In the genomic region with DNA sequence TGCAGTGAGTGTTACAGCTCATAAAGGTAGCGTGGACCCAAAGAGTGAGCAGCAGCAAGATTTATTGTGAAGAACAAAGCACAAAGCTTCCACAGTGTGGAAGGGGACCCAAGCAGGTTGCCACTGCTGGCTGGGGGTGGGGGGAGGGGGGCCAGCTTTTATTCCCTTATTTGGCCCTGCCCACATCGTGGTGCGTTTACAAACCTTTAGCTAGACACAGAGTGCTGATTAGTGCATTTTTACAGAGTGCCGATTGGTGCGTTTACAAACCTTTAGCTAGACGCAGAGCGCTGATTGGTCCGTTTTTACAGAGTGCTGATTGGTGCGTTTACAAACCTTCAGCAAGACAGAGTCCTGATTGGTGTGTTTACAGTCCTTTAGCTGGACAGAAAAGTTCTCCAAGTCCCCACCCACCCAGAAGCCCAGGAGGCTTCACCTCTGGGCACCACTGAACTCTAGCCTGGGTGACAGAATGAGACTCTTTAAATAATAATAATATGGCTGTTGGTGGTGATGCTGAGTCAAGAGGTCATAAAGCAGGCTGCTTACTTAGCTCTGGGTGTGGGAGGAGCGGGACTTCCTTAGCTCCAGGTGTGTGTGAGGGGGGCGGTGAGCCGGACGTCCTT, we compare ENCODE assay signal across 8 cellular contexts. TPM values are rescaled to one million over a fixed set of nuclear protein-coding genes. Genes with fewer than 3 reads are reported as not detected.
A peak's percentile ranks its signal among the peaks of the same experiment; 100 is the strongest.
DNase-seq lines count a peak whose midpoint lies in the region; ATAC-seq, FAIRE-seq and TF ChIP-seq lines count a peak whose summit lies in the region.
"Not testable (repeated sequence)": the region's sequence is repeated elsewhere in the genome, so short reads cannot be mapped to it uniquely, and the experiment has no call there.

No MANE protein-coding gene starts in this region.

- intact Hi-C loops in activated CD4-positive, alpha-beta T cell treated with anti-CD3 and anti-CD28 coated beads for 36 hours (cut with DNase I, micrococcal nuclease) = loop anchor here (1.0 to 5.0 kb wide), 2 partner anchors 34 to 86 kb away; partner anchors contain the start of gene ESYT2 (in 1 of the 2)
- intact Hi-C loops in kidney (cut with DNase I) = not testable (repeated sequence)

- in situ Hi-C loops in ACHN (cut with HindIII; ENCODE audit: low pct_ligation_motif_present, low pct_unique_long_range_greater_than_20kb, low sequenced_read_pairs) = not testable (repeated sequence)

- ATAC-seq in GM18909 (IDR thresholded peaks at IDR 0.05; ENCODE audit: poor library complexity, unreplicated experiment) (peak; percentile 58), HG02884 (IDR thresholded peaks at IDR 0.05; ENCODE audit: unreplicated experiment) (peak; percentile 54)
- peak; percentile 61 for ATAC-seq in activated CD4-positive, alpha-beta T cell treated with anti-CD3 and anti-CD28 coated beads for 36 hours

- not testable (repeated sequence) for H3K9me3 ChIP-seq in kidney (ENCODE audit: control insufficient read depth in 1 of 2, low read length in 2 of 2); skeletal muscle satellite cell (replicated peaks; ENCODE audit: low read length)

- not testable (repeated sequence) for H3K27me3 Mint-ChIP-seq in activated CD4-positive, alpha-beta T cell treated with anti-CD3 and anti-CD28 coated beads for 36 hours

- H3K4me3 Mint-ChIP-seq in activated CD4-positive, alpha-beta T cell treated with anti-CD3 and anti-CD28 coated beads for 36 hours = peak overlapping the region; percentile 78

- not testable (repeated sequence) for H3K9me3 Mint-ChIP-seq in activated CD4-positive, alpha-beta T cell treated with anti-CD3 and anti-CD28 coated beads for 36 hours (ENCODE audit: low read depth)

- not testable (repeated sequence) for FAIRE-seq in kidney (lab: Jason Lieb, UNC)

- H3K27ac ChIP-seq in coronary artery = peak overlapping the region; percentile 78 to 86
- peak overlapping the region; percentile 87 to 88 for H3K27ac ChIP-seq in kidney (ENCODE audit: low read depth in 2 of 2, low read length in 2 of 2)

- H3K27me3 ChIP-seq in skeletal muscle satellite cell (ENCODE audit: control insufficient read depth, insufficient read depth, low read length) = not testable (repeated sequence)

- peaks cover 16 to 28% of the 10 kb centered on the region in 2 donors for H3K4me1 ChIP-seq in kidney (ENCODE audit: control insufficient read depth in 1 of 2, insufficient read depth in 1 of 2, low read depth in 1 of 2, low read length in 2 of 2)
- not testable (repeated sequence) for H3K4me1 ChIP-seq in skeletal muscle satellite cell (ENCODE audit: control insufficient read depth, insufficient read depth, low read length)

- POLR2A ChIA-PET in activated CD4-positive, alpha-beta T cell treated with anti-CD3 and anti-CD28 coated beads for 36 hours (lab: Charles Lee) = interaction anchor here (0.6 to 2.0 kb wide), 10 partner anchors 9 to 159 kb away, joined by 3 to 12 read pairs (median 3); partner anchors contain the start of genes ESYT2 and NCAPG2

- not testable (repeated sequence) for TF ChIP-seq POLR2A in NB4 (IDR thresholded peaks at IDR 0.05; ENCODE audit: extremely low read depth, insufficient read length)

- peak overlapping the region; percentile 69 for H3K4me2 ChIP-seq in skeletal muscle satellite cell (ENCODE audit: low read length)

- not testable (repeated sequence) for H3K36me3 ChIP-seq in kidney (ENCODE audit: control insufficient read depth in 1 of 2, insufficient read depth in 2 of 2, low read length in 2 of 2); skeletal muscle satellite cell (ENCODE audit: insufficient read depth, low read length)

- DNase-seq in ACHN (peak; percentile 67), coronary artery (ENCODE audit: low spot score) (peak; percentile 72)
- not testable (repeated sequence) for DNase-seq in NB4 (ENCODE audit: low read depth); kidney
- peak; percentile 73 for DNase-seq in activated CD4-positive, alpha-beta T cell treated with anti-CD3 and anti-CD28 coated beads for 36 hours

- not testable (repeated sequence) for TF ChIP-seq CTCF in NB4 (IDR thresholded peaks at IDR 0.05; ENCODE audit: low read depth, low read length); coronary artery (IDR thresholded peaks at IDR 0.05); kidney (IDR thresholded peaks at IDR 0.05; ENCODE audit: borderline replicate concordance, extremely low read depth, insufficient read depth)

- H3K4me1 Mint-ChIP-seq in activated CD4-positive, alpha-beta T cell treated with anti-CD3 and anti-CD28 coated beads for 36 hours = peaks cover 48% of the 10 kb centered on the region

- not testable (repeated sequence) for H3K36me3 Mint-ChIP-seq in activated CD4-positive, alpha-beta T cell treated with anti-CD3 and anti-CD28 coated beads for 36 hours (ENCODE audit: low read depth)

- H3K27ac Mint-ChIP-seq in activated CD4-positive, alpha-beta T cell treated with anti-CD3 and anti-CD28 coated beads for 36 hours = peak overlapping the region; percentile 92

- H3K9ac ChIP-seq in kidney (ENCODE audit: low read length in 2 of 2); skeletal muscle satellite cell (ENCODE audit: low read depth, low read length): not testable (repeated sequence)

- H3K4me3 ChIP-seq in NB4 (ENCODE audit: low read depth, low read length) (peak overlapping the region; percentile 49), coronary artery (peak overlapping the region; percentile 71), kidney (ENCODE audit: low read length in 2 of 2) (peak overlapping the region; percentile 47 to 66), skeletal muscle satellite cell (ENCODE audit: low read length) (peak overlapping the region; percentile 64)

- CTCF ChIA-PET in activated CD4-positive, alpha-beta T cell treated with anti-CD3 and anti-CD28 coated beads for 36 hours (lab: Charles Lee) = interaction anchor here (0.9 to 1.2 kb wide), 3 partner anchors 8 to 113 kb away, joined by 3 to 5 read pairs (median 3); no protein-coding TSS in a partner anchor

RNA-seq across cellular contexts. Expression of gene DYNC2I1, which starts 6.7 kb away (rescaled TPM):
- total RNA-seq in activated CD4-positive, alpha-beta T cell treated with anti-CD3 and anti-CD28 coated beads for 36 hours = 10 to 100 TPM; 14.0 to 15.2 TPM
- total RNA-seq in kidney = 32.0 TPM
- 12.0 TPM for polyA plus RNA-seq in kidney (ENCODE audit: insufficient read depth, low read depth, low replicate concordance)
- 3.3 and 5.0 TPM in 2 replicates for total RNA-seq in skeletal muscle satellite cell (2012; rRNA removed)

RNA-seq across cellular contexts. Expression of gene ESYT2, which starts 33.8 kb away (rescaled TPM):
- 10 to 100 TPM; 68.5 to 73.7 TPM for total RNA-seq in activated CD4-positive, alpha-beta T cell treated with anti-CD3 and anti-CD28 coated beads for 36 hours
- total RNA-seq in kidney = 95.8 TPM
- 19.4 TPM for polyA plus RNA-seq in kidney (ENCODE audit: insufficient read depth, low read depth, low replicate concordance)
- 64.7 and 71.0 TPM in 2 replicates for total RNA-seq in skeletal muscle satellite cell (2012; rRNA removed)
